Comparison of ENCODE assay signal across 19 cellular contexts in the genomic region with DNA sequence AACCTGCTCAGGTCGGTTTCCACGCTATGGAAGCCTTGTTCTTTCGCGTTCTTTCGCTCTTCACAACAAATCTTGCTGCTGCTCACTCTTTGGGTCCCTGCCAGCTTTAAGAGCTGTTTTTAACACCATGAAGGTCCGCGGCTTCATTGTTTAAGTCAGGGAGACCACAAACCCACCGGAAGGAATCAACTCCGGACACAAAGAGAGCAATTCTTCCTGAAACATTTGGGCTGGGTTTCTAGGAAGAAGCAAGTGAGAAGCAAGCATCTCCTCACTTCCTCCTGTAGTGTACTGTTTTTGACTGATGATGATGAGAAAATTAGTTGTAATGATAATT. TPM values are rescaled to one million over a fixed set of nuclear protein-coding genes. Genes with fewer than 3 reads are reported as not detected.
DNase-seq lines count a peak whose midpoint lies in the region; ATAC-seq, FAIRE-seq and TF ChIP-seq lines count a peak whose summit lies in the region.
"Had no signal": no experiment of that assay in that cellular context is flagged by ENCODE, and none has a peak within 500 bp of the region (broad histone marks: within the 10 kb centered on the region; RNA-seq: fewer than 3 reads in every experiment).

No MANE protein-coding gene starts in this region.

- CTCF ChIA-PET in activated CD8-positive, alpha-beta memory T cell treated with anti-CD3 and anti-CD28 coated beads, Interleukin-2, amount 10 ng/mL, durations not matched to agents 7 days and 5 days (lab: Charles Lee), result interaction anchor here (1.1 to 10.5 kb wide), 3 partner anchors 9 to 27 kb away, joined by 3 to 69 read pairs (median 3); no protein-coding TSS in a partner anchor

- no peak for ATAC-seq in activated CD8-positive, alpha-beta memory T cell treated with anti-CD3 and anti-CD28 coated beads, Interleukin-2, amount 10 ng/mL, durations not matched to agents 7 days and 5 days
- no peak for ATAC-seq in activated naive CD8-positive, alpha-beta T cell treated with anti-CD3 and anti-CD28 coated beads, Interleukin-2, amount 50 U/mL, for 24 hours
- no peak for ATAC-seq in GM21381 (IDR thresholded peaks at IDR 0.05; ENCODE audit: unreplicated experiment)
- ATAC-seq: A549, left cardiac atrium, right cardiac atrium, Right ventricle myocardium inferior had no signal

- no peak for FAIRE-seq in urothelium cell line (lab: Jason Lieb, UNC)
- FAIRE-seq: A549 had no signal

- peaks cover 53% of the 10 kb centered on the region for H3K4me1 Mint-ChIP-seq in activated CD8-positive, alpha-beta memory T cell treated with anti-CD3 and anti-CD28 coated beads, Interleukin-2, amount 10 ng/mL, durations not matched to agents 7 days and 5 days
- H3K4me1 Mint-ChIP-seq in activated naive CD8-positive, alpha-beta T cell treated with anti-CD3 and anti-CD28 coated beads, Interleukin-2, amount 50 U/mL, for 24 hours, result peaks cover 45% of the 10 kb centered on the region
- peaks cover 19% of the 10 kb centered on the region for H3K4me1 Mint-ChIP-seq in neural progenitor cell

- no peaks in the 10 kb centered on the region for H3K27me3 Mint-ChIP-seq in activated CD8-positive, alpha-beta memory T cell treated with anti-CD3 and anti-CD28 coated beads, Interleukin-2, amount 10 ng/mL, durations not matched to agents 7 days and 5 days
- H3K27me3 Mint-ChIP-seq in activated naive CD8-positive, alpha-beta T cell treated with anti-CD3 and anti-CD28 coated beads, Interleukin-2, amount 50 U/mL, for 24 hours, result no peaks in the 10 kb centered on the region
- no peaks in the 10 kb centered on the region for H3K27me3 Mint-ChIP-seq in neural progenitor cell (ENCODE audit: insufficient read depth, low read depth)

- H3K9me3 ChIP-seq in neural progenitor cell (ENCODE audit: low read depth), result no peaks in the 10 kb centered on the region
- H3K9me3 ChIP-seq: A549, vagina had no signal

- no peak overlapping the region for H2AFZ ChIP-seq in neural progenitor cell (replicated peaks)

- H3K36me3 ChIP-seq in neural progenitor cell, result no peaks in the 10 kb centered on the region
- H3K36me3 ChIP-seq: vagina had no signal

- H3F3A ChIP-seq in neural progenitor cell (ENCODE audit: low read depth), result peaks cover 49% of the 10 kb centered on the region

- H3K4me1 ChIP-seq in neural progenitor cell, result peaks cover 3% of the 10 kb centered on the region

- H3K27ac ChIP-seq in neural progenitor cell, result no peak overlapping the region
- H3K27ac ChIP-seq: A549, vagina had no signal

- H3K27me3 ChIP-seq in neural progenitor cell, result no peaks in the 10 kb centered on the region
- H3K27me3 ChIP-seq: vagina had no signal

- peak overlapping the region; percentile 36 for H3K4me3 Mint-ChIP-seq in activated CD8-positive, alpha-beta memory T cell treated with anti-CD3 and anti-CD28 coated beads, Interleukin-2, amount 10 ng/mL, durations not matched to agents 7 days and 5 days
- H3K4me3 Mint-ChIP-seq in activated naive CD8-positive, alpha-beta T cell treated with anti-CD3 and anti-CD28 coated beads, Interleukin-2, amount 50 U/mL, for 24 hours, result peak overlapping the region; percentile 36
- peak overlapping the region; percentile 55 for H3K4me3 Mint-ChIP-seq in neural progenitor cell
- H3K4me3 Mint-ChIP-seq: mesothelial cell of epicardium had no signal

- no peaks in the 10 kb centered on the region for H3K9me3 Mint-ChIP-seq in activated CD8-positive, alpha-beta memory T cell treated with anti-CD3 and anti-CD28 coated beads, Interleukin-2, amount 10 ng/mL, durations not matched to agents 7 days and 5 days (ENCODE audit: low read depth)
- H3K9me3 Mint-ChIP-seq in activated naive CD8-positive, alpha-beta T cell treated with anti-CD3 and anti-CD28 coated beads, Interleukin-2, amount 50 U/mL, for 24 hours, result peaks cover 8% of the 10 kb centered on the region
- peaks cover 2% of the 10 kb centered on the region for H3K9me3 Mint-ChIP-seq in neural progenitor cell
- H3K9me3 Mint-ChIP-seq: mesothelial cell of epicardium had no signal

- no peak overlapping the region for H3K4me2 ChIP-seq in neural progenitor cell
- H3K4me2 ChIP-seq: A549 had no signal

- no peak overlapping the region for H3K9ac ChIP-seq in neural progenitor cell

- H4K20me1 ChIP-seq in neural progenitor cell (ENCODE audit: low read depth), result peaks cover 19% of the 10 kb centered on the region

- H3K4me3 ChIP-seq in neural progenitor cell, result no peak overlapping the region
- H3K4me3 ChIP-seq: A549, vagina had no signal

- H3K27ac Mint-ChIP-seq in activated CD8-positive, alpha-beta memory T cell treated with anti-CD3 and anti-CD28 coated beads, Interleukin-2, amount 10 ng/mL, durations not matched to agents 7 days and 5 days, result peak overlapping the region; percentile 80
- H3K27ac Mint-ChIP-seq in activated naive CD8-positive, alpha-beta T cell treated with anti-CD3 and anti-CD28 coated beads, Interleukin-2, amount 50 U/mL, for 24 hours, result no peak overlapping the region
- no peak overlapping the region for H3K27ac Mint-ChIP-seq in neural progenitor cell
- H3K27ac Mint-ChIP-seq: mesothelial cell of epicardium had no signal

- peaks cover 13% of the 10 kb centered on the region for H3K36me3 Mint-ChIP-seq in activated CD8-positive, alpha-beta memory T cell treated with anti-CD3 and anti-CD28 coated beads, Interleukin-2, amount 10 ng/mL, durations not matched to agents 7 days and 5 days
- H3K36me3 Mint-ChIP-seq in activated naive CD8-positive, alpha-beta T cell treated with anti-CD3 and anti-CD28 coated beads, Interleukin-2, amount 50 U/mL, for 24 hours (ENCODE audit: low read depth), result peaks cover 6% of the 10 kb centered on the region
- H3K36me3 Mint-ChIP-seq in neural progenitor cell, result peaks cover 2% of the 10 kb centered on the region
- H3K36me3 Mint-ChIP-seq: mesothelial cell of epicardium had no signal

- peaks cover 30% of the 10 kb centered on the region for H3K79me2 ChIP-seq in neural progenitor cell (ENCODE audit: low read depth)

- TF ChIP-seq CTCF in neural progenitor cell (IDR thresholded peaks at IDR 0.05), result no peak

- peak; percentile 56 for DNase-seq in activated CD8-positive, alpha-beta memory T cell treated with anti-CD3 and anti-CD28 coated beads, Interleukin-2, amount 10 ng/mL, durations not matched to agents 7 days and 5 days
- DNase-seq in activated CD8-positive, alpha-beta memory T cell treated with anti-CD3 and anti-CD28 coated beads, Interleukin-2, amount 50 U/mL, for 48 hours, result no peak
- DNase-seq in NCI-H69 (lab: John Stamatoyannopoulos, UW), result peak; percentile 58
- DNase-seq in activated naive CD8-positive, alpha-beta T cell treated with anti-CD3 and anti-CD28 coated beads, Interleukin-2, amount 50 U/mL, for 24 hours, result no peak
- no peak for DNase-seq in neural progenitor cell (ENCODE audit: low spot score)
- DNase-seq in urothelium cell line (ENCODE audit: low spot score), result no peak
- no peak for DNase-seq in DMS 273 treated with DMSO at 0.1 percent for 48 hours (lab: John Stamatoyannopoulos, UW)
- DNase-seq: activated CD4-positive, CD25-positive, alpha-beta regulatory T cell treated with anti-CD3 and anti-CD28 coated beads, Interleukin-2, amount 50 U/mL, for 72 hours; activated T-cell treated with anti-CD3 and anti-CD28 coated beads, Interleukin-2, amount 50 U/mL, for 1 hour; aorta; left cardiac atrium; NCI-H187; NCI-H446; right cardiac atrium had no signal

RNA-seq across cellular contexts. Expression of a gene that starts 2.1 kb away (rescaled TPM):
- total RNA-seq in activated CD8-positive, alpha-beta memory T cell treated with anti-CD3 and anti-CD28 coated beads, Interleukin-2, amount 10 ng/mL, durations not matched to agents 7 days and 5 days, result 10 to 100 TPM; 46.3 to 47.8 TPM
- total RNA-seq in neural progenitor cell (ENCODE audit: low replicate concordance), result 206 and 208 TPM in 2 replicates

RNA-seq across cellular contexts. Expression of a gene that starts 4.2 kb away (rescaled TPM):
- 10 to 100 TPM; 25.1 to 32.6 TPM for total RNA-seq in activated CD8-positive, alpha-beta memory T cell treated with anti-CD3 and anti-CD28 coated beads, Interleukin-2, amount 10 ng/mL, durations not matched to agents 7 days and 5 days
- total RNA-seq in neural progenitor cell (ENCODE audit: low replicate concordance), result 23.4 and 26.2 TPM in 2 replicates

RNA-seq across cellular contexts. Expression of a gene that starts 55.2 kb away (rescaled TPM):
- 10 to 100 TPM; 56.1 to 80.8 TPM for total RNA-seq in activated CD8-positive, alpha-beta memory T cell treated with anti-CD3 and anti-CD28 coated beads, Interleukin-2, amount 10 ng/mL, durations not matched to agents 7 days and 5 days
- total RNA-seq in neural progenitor cell (ENCODE audit: low replicate concordance), result 73.4 and 104 TPM in 2 replicates

Comparison
In these comparisons a context has a peak if more than half of its experiments do, and no peak if none do; other contexts are left out.
1. DNase-seq: peak in activated CD8-positive, alpha-beta memory T cell treated with anti-CD3 and anti-CD28 coated beads, Interleukin-2, amount 10 ng/mL, durations not matched to agents 7 days and 5 days (single experiment) and NCI-H69 (single experiment); none in activated CD8-positive, alpha-beta memory T cell treated with anti-CD3 and anti-CD28 coated beads, Interleukin-2, amount 50 U/mL, for 48 hours (single experiment), activated naive CD8-positive, alpha-beta T cell treated with anti-CD3 and anti-CD28 coated beads, Interleukin-2, amount 50 U/mL, for 24 hours (single experiment), neural progenitor cell (single experiment), urothelium cell line (single experiment) and DMS 273 treated with DMSO at 0.1 percent for 48 hours (single experiment).
2. Peak in every context shown above with its lines, with median percentiles within 50 percentile points of each other: H3K4me3 Mint-ChIP-seq.